2 cellular contexts compared by ENCODE assay signal in the genomic region with DNA sequence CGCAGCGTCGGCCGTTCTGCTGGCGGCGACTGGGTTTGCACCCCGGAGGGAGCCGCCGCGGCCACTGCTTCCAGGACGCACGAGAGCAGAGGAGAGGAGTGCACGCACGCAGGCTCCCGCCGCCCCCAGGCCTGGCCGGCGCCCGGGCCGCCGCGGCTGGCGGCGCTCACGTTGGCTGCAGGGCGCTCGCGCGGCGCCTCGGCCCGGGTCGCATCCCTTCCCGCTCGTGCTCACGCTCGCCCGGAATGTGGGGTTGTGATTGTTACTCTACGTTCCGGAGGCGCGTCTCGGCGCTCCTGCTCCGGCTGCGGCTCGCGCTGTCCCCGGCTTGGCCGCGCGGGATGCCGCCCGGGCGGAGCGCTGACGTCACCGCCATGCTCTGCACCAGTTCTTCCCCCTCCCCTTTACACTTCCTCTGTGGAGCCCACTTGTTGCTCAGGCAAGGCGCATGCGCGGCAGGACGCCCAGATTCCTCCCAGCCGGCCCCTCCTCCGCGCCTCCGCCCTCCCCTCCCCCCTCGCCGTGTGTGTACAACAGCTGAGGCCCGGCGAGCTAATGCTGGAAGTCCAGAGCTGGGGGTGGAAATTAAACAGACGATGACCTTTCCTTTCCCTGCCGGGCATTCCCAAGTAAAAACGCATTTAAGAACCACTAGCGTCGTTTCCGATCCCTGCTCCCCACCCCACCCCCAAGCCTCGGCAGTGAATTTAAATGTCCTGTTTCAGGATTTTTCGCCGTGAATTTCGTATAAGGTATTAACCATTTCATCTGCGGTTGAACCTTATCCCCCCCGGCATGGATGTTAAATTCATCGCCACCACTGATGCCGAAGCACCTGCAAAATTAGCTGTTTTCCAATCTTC.
TF ChIP-seq lines count a peak whose summit lies in the region.

A gene (minus strand): TSS at position 325 of the 863 bp plus-strand sequence. CDS start 916 bp downstream, outside the sequence.

TF ChIP-seq in HEK293, 187 proteins besides CTCF, POLR2A, EP300 and RAD21 (continued from another document and continues in another):
- TF ChIP-seq, protein P1, sequence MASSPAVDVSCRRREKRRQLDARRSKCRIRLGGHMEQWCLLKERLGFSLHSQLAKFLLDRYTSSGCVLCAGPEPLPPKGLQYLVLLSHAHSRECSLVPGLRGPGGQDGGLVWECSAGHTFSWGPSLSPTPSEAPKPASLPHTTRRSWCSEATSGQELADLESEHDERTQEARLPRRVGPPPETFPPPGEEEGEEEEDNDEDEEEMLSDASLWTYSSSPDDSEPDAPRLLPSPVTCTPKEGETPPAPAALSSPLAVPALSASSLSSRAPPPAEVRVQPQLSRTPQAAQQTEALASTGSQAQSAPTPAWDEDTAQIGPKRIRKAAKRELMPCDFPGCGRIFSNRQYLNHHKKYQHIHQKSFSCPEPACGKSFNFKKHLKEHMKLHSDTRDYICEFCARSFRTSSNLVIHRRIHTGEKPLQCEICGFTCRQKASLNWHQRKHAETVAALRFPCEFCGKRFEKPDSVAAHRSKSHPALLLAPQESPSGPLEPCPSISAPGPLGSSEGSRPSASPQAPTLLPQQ (tag by site-specific recombination; IDR thresholded peaks at IDR 0.05): peak; percentile 96
- TF ChIP-seq ZNF157 (tag by site-specific recombination; IDR thresholded peaks at IDR 0.05) (no peak), ZNF184 (tag by site-specific recombination; IDR thresholded peaks at IDR 0.05) (no peak), ZFP69B (tag by site-specific recombination; IDR thresholded peaks at IDR 0.05) (peak; percentile 94), ZNF24 (tag by site-specific recombination; IDR thresholded peaks at IDR 0.05) (peak; percentile 89), ZNF394 (tag by site-specific recombination; IDR thresholded peaks at IDR 0.05; ENCODE audit: borderline replicate concordance) (peak; percentile 38; the same call in 1 of the 2 replicates), ZBTB48 (tag by site-specific recombination; IDR thresholded peaks at IDR 0.05) (no peak), ZNF677 (tag by site-specific recombination; IDR thresholded peaks at IDR 0.05) (0 out of 2 replicates have a peak, but pooled peaks have one; percentile 11), ZNF843 (tag by site-specific recombination; IDR thresholded peaks at IDR 0.05) (peak; percentile 51), ZNF335 (tag by site-specific recombination; conservative IDR thresholded peaks at IDR 0.05) (peak; percentile 39), ZNF549 (tag by site-specific recombination; IDR thresholded peaks at IDR 0.05) (no peak), KLF10 (tag by site-specific recombination; IDR thresholded peaks at IDR 0.05) (peak; percentile 75), ZXDB (tag by site-specific recombination; IDR thresholded peaks at IDR 0.05) (peak; percentile 46), EGR2 (tag by site-specific recombination; IDR thresholded peaks at IDR 0.05; ENCODE audit: low read depth) (peak; percentile 78), YY1 (tag by site-specific recombination; IDR thresholded peaks at IDR 0.05) (no peak)
- TF ChIP-seq, protein P2, sequence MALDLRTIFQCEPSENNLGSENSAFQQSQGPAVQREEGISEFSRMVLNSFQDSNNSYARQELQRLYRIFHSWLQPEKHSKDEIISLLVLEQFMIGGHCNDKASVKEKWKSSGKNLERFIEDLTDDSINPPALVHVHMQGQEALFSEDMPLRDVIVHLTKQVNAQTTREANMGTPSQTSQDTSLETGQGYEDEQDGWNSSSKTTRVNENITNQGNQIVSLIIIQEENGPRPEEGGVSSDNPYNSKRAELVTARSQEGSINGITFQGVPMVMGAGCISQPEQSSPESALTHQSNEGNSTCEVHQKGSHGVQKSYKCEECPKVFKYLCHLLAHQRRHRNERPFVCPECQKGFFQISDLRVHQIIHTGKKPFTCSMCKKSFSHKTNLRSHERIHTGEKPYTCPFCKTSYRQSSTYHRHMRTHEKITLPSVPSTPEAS (tag by site-specific recombination; IDR thresholded peaks at IDR 0.05): peak; percentile 67
- TF ChIP-seq, protein P3, sequence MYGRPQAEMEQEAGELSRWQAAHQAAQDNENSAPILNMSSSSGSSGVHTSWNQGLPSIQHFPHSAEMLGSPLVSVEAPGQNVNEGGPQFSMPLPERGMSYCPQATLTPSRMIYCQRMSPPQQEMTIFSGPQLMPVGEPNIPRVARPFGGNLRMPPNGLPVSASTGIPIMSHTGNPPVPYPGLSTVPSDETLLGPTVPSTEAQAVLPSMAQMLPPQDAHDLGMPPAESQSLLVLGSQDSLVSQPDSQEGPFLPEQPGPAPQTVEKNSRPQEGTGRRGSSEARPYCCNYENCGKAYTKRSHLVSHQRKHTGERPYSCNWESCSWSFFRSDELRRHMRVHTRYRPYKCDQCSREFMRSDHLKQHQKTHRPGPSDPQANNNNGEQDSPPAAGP (tag by site-specific recombination; IDR thresholded peaks at IDR 0.05): peak; percentile 74
- TF ChIP-seq, protein P4, sequence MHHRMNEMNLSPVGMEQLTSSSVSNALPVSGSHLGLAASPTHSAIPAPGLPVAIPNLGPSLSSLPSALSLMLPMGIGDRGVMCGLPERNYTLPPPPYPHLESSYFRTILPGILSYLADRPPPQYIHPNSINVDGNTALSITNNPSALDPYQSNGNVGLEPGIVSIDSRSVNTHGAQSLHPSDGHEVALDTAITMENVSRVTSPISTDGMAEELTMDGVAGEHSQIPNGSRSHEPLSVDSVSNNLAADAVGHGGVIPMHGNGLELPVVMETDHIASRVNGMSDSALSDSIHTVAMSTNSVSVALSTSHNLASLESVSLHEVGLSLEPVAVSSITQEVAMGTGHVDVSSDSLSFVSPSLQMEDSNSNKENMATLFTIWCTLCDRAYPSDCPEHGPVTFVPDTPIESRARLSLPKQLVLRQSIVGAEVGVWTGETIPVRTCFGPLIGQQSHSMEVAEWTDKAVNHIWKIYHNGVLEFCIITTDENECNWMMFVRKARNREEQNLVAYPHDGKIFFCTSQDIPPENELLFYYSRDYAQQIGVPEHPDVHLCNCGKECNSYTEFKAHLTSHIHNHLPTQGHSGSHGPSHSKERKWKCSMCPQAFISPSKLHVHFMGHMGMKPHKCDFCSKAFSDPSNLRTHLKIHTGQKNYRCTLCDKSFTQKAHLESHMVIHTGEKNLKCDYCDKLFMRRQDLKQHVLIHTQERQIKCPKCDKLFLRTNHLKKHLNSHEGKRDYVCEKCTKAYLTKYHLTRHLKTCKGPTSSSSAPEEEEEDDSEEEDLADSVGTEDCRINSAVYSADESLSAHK (tag by site-specific recombination; IDR thresholded peaks at IDR 0.05): peak; percentile 11; the same call in 1 of the 2 replicates

TF ChIP-seq in neural cell, 6 proteins besides CTCF, POLR2A, EP300 and RAD21 (continued from another document):
- TF ChIP-seq EZH2 (IDR thresholded peaks at IDR 0.05; ENCODE audit: borderline replicate concordance, insufficient read depth, low read length, poor library complexity, severe bottlenecking): no peak
